ENCODE assay signal across 25 cellular contexts in genomic region chr4:54645830-54646229, GRCh38. TPM values are rescaled to one million over a fixed set of nuclear protein-coding genes. Genes with fewer than 3 reads are reported as not detected.
"Had no signal": no experiment of that assay in that cellular context is flagged by ENCODE, and none has a peak within 500 bp of the region (broad histone marks: within the 10 kb centered on the region; RNA-seq: fewer than 3 reads in every experiment).

No MANE protein-coding gene starts in this region.

- H3K27me3 Mint-ChIP-seq: activated CD4-positive, alpha-beta memory T cell treated with anti-CD3 and anti-CD28 coated beads for 36 hours; activated CD4-positive, alpha-beta T cell treated with anti-CD3 and anti-CD28 coated beads, Interleukin-2, amount 10 ng/mL, durations not matched to agents 7 days and 5 days had no signal

- H3K4me1 Mint-ChIP-seq: activated naive CD8-positive, alpha-beta T cell treated with anti-CD3 and anti-CD28 coated beads, Interleukin-2, amount 50 U/mL, for 24 hours had no signal

- H3K36me3 Mint-ChIP-seq: activated CD4-positive, alpha-beta memory T cell treated with anti-CD3 and anti-CD28 coated beads for 36 hours; activated naive CD4-positive, alpha-beta T cell treated with anti-CD3 and anti-CD28 coated beads, Interleukin-2, amount 50 U/mL, for 72 hours had no signal

- H3K36me3 ChIP-seq: ascending aorta, MG63 had no signal

- H3K4me3 Mint-ChIP-seq: activated CD4-positive, alpha-beta memory T cell treated with anti-CD3 and anti-CD28 coated beads for 36 hours; activated CD4-positive, alpha-beta T cell treated with anti-CD3 and anti-CD28 coated beads, Interleukin-2, amount 10 ng/mL, durations not matched to agents 7 days and 5 days; activated naive CD8-positive, alpha-beta T cell treated with anti-CD3 and anti-CD28 coated beads, Interleukin-2, amount 50 U/mL, for 24 hours; activated T-cell treated with anti-CD3 and anti-CD28 coated beads, Interleukin-2, amount 50 U/mL, for 4 hours had no signal

- H3K9me3 Mint-ChIP-seq: activated CD4-positive, alpha-beta memory T cell treated with anti-CD3 and anti-CD28 coated beads for 36 hours; activated CD4-positive, alpha-beta T cell treated with anti-CD3 and anti-CD28 coated beads, Interleukin-2, amount 10 ng/mL, durations not matched to agents 7 days and 5 days; activated naive CD4-positive, alpha-beta T cell treated with anti-CD3 and anti-CD28 coated beads, Interleukin-2, amount 50 U/mL, for 72 hours; activated naive CD8-positive, alpha-beta T cell treated with anti-CD3 and anti-CD28 coated beads, Interleukin-2, amount 50 U/mL, for 24 hours; activated T-cell treated with anti-CD3 and anti-CD28 coated beads, Interleukin-2, amount 50 U/mL, for 4 hours had no signal

- DNase-seq: activated CD4-positive, alpha-beta memory T cell treated with anti-CD3 and anti-CD28 coated beads for 36 hours; activated CD4-positive, alpha-beta T cell treated with anti-CD3 and anti-CD28 coated beads, Interleukin-2, amount 10 ng/mL, durations not matched to agents 7 days and 5 days; activated CD4-positive, CD25-positive, alpha-beta regulatory T cell; activated CD8-positive, alpha-beta memory T cell treated with anti-CD3 and anti-CD28 coated beads for 24 hours; activated effector memory CD4-positive, alpha-beta T cell treated with anti-CD3 and anti-CD28 coated beads, Interleukin-2, amount 50 U/mL, for 16 hours; activated naive CD4-positive, alpha-beta T cell treated with Interleukin-2 at 50 U/mL for 16 hours; activated naive CD8-positive, alpha-beta T cell treated with anti-CD3 and anti-CD28 coated beads, Interleukin-2, amount 50 U/mL, for 24 hours; activated T-cell treated with anti-CD3 and anti-CD28 coated beads, Interleukin-2, amount 50 U/mL, for 4 hours; amniotic stem cell; body of pancreas; central memory CD4-positive, alpha-beta T cell; MG63; NCI-H1105; NCI-H1694; NCI-H2029; NCI-H2107; NCI-H446 treated with DMSO at 0.1 percent for 48 hours; NCI-H524 treated with DMSO at 0.1 percent for 48 hours; PC-3; SHP77 treated with DMSO at 0.1 percent for 48 hours; T-helper 1 cell had no signal

- H3K27ac ChIP-seq: ascending aorta, body of pancreas, KMS-11, VCaP had no signal

- ATAC-seq: activated naive CD4-positive, alpha-beta T cell treated with anti-CD3 and anti-CD28 coated beads, Interleukin-2, amount 50 U/mL, for 72 hours; activated naive CD8-positive, alpha-beta T cell treated with anti-CD3 and anti-CD28 coated beads, Interleukin-2, amount 50 U/mL, for 24 hours; activated T-cell treated with anti-CD3 and anti-CD28 coated beads, Interleukin-2, amount 50 U/mL, for 4 hours; body of pancreas; PC-3 had no signal

- H3K9ac ChIP-seq: KMS-11 had no signal

- H3K9me3 ChIP-seq: ascending aorta, body of pancreas, MG63 had no signal

- H3K4me3 ChIP-seq: ascending aorta, body of pancreas, MG63 had no signal

- H3K4me2 ChIP-seq: KMS-11 had no signal

- H3K4me1 ChIP-seq: ascending aorta, body of pancreas had no signal

- H3K27ac Mint-ChIP-seq: activated CD4-positive, alpha-beta memory T cell treated with anti-CD3 and anti-CD28 coated beads for 36 hours; activated CD4-positive, alpha-beta T cell treated with anti-CD3 and anti-CD28 coated beads, Interleukin-2, amount 10 ng/mL, durations not matched to agents 7 days and 5 days; activated naive CD4-positive, alpha-beta T cell treated with anti-CD3 and anti-CD28 coated beads, Interleukin-2, amount 50 U/mL, for 72 hours; activated naive CD8-positive, alpha-beta T cell treated with anti-CD3 and anti-CD28 coated beads, Interleukin-2, amount 50 U/mL, for 24 hours had no signal

- H3K27me3 ChIP-seq: ascending aorta, body of pancreas, MG63 had no signal

RNA-seq across cellular contexts. Expression of gene KIT, which starts 11.9 kb away (rescaled TPM):
- total RNA-seq: ascending aorta, PC-3 had no signal
